ENCODE assay signal across 1 cellular context in the genomic region with DNA sequence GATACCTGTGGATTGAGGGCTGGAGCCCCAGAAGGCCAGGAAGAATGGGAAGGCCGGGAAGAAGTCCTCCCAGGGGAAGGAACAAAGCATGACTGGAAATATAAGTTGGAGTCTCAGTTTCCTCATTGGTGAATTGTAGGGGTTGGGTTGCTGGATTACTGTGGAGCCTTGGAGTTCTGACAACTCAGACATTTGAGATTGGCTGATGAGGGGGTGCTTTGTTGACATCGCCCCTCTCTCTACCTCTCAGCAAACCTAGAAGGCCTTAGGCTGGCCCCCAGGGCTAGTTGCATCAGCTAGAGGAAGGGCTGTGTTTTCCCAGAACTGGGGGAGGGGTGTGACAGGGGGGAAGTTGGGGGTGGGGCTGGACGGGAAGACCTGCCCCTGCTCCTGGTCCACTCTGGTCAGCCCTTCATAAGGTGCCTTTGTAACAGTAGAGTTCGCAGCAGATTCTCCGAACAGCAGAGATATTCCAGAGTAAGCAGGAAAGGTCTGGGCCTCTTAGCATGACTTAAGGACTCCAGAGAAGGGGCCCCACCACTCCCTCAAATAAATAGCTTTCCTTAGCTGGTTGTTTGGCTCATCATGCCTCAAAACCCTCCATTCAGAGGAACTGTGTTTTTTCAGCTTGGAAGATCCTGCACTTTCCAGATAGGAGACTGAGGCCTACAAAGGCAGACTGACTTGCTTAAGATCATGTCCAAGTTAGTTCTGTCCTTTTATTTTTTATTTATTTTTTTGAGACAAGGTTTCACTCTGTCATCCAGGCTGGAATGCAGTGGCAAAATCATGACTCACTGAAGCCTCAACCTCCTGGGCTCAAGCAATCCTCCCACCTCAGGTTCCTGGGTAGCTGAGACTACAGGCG.
A peak's percentile ranks its signal among the peaks of the same experiment; 100 is the strongest.
TF ChIP-seq lines count a peak whose summit lies in the region.

No MANE protein-coding gene starts in this region.

TF ChIP-seq in HepG2, 621 proteins besides CTCF, POLR2A, EP300 and RAD21 (continued from another document and continues in another):
- TF ChIP-seq, protein P1, sequence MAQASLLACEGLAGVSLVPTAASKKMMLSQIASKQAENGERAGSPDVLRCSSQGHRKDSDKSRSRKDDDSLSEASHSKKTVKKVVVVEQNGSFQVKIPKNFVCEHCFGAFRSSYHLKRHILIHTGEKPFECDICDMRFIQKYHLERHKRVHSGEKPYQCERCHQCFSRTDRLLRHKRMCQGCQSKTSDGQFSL (CRISPR knock-in tag; IDR thresholded peaks at IDR 0.05): no peak
- TF ChIP-seq MTF2 (CRISPR knock-in tag; IDR thresholded peaks at IDR 0.05; ENCODE audit: borderline replicate concordance) (no peak), RFX3 (CRISPR knock-in tag; IDR thresholded peaks at IDR 0.05) (no peak), FOXJ3 (CRISPR knock-in tag; IDR thresholded peaks at IDR 0.05; ENCODE audit: borderline replicate concordance) (no peak), ZEB1 (IDR thresholded peaks at IDR 0.05; ENCODE audit: insufficient replicate concordance, low read depth) (no peak), KLF12 (CRISPR knock-in tag; IDR thresholded peaks at IDR 0.05; ENCODE audit: borderline replicate concordance) (no peak), PLRG1 (conservative IDR thresholded peaks at IDR 0.05) (no peak), ZNF788 (CRISPR knock-in tag; IDR thresholded peaks at IDR 0.05; ENCODE audit: borderline replicate concordance) (no peak), TRIM24 (CRISPR knock-in tag; IDR thresholded peaks at IDR 0.05) (no peak), YEATS2 (CRISPR knock-in tag; IDR thresholded peaks at IDR 0.05; ENCODE audit: borderline replicate concordance) (peak; percentile 4; the same call in 1 of the 2 replicates), ZSCAN9 (CRISPR knock-in tag; IDR thresholded peaks at IDR 0.05; ENCODE audit: borderline replicate concordance) (no peak), RARG (CRISPR knock-in tag; IDR thresholded peaks at IDR 0.05; ENCODE audit: low read depth) (no peak), SMAD3 (CRISPR knock-in tag; IDR thresholded peaks at IDR 0.05) (0 out of 2 replicates have a peak, but pooled peaks have one; percentile 25), SAP130 (CRISPR knock-in tag; IDR thresholded peaks at IDR 0.05; ENCODE audit: low read depth) (0 out of 2 replicates have a peak, but pooled peaks have one; percentile 42), IRX3 (CRISPR knock-in tag; IDR thresholded peaks at IDR 0.05; ENCODE audit: borderline replicate concordance, low read depth) (no peak), ADNP (CRISPR knock-in tag; IDR thresholded peaks at IDR 0.05) (no peak), SP5 (CRISPR knock-in tag; IDR thresholded peaks at IDR 0.05; ENCODE audit: borderline replicate concordance, low read depth) (no peak; the same call in 1 of the 2 replicates), ZFP36L2 (CRISPR knock-in tag; IDR thresholded peaks at IDR 0.05) (no peak), AHR (CRISPR knock-in tag; IDR thresholded peaks at IDR 0.05) (no peak), TP53 (CRISPR knock-in tag; conservative IDR thresholded peaks at IDR 0.05) (no peak), MED1 (CRISPR knock-in tag; IDR thresholded peaks at IDR 0.05) (peak; percentile 46), SIX1 (CRISPR knock-in tag; IDR thresholded peaks at IDR 0.05; ENCODE audit: borderline replicate concordance) (no peak), GABPB1 (CRISPR knock-in tag; IDR thresholded peaks at IDR 0.05) (no peak; the same call in none of the 2 replicates), RBAK (CRISPR knock-in tag; IDR thresholded peaks at IDR 0.05) (no peak), ZKSCAN1 (IDR thresholded peaks at IDR 0.05; ENCODE audit: low read length) (no peak), HCFC1 (IDR thresholded peaks at IDR 0.05; ENCODE audit: low read depth, low read length) (no peak), ZNF20 (CRISPR knock-in tag; IDR thresholded peaks at IDR 0.05) (no peak), ZNF891 (CRISPR knock-in tag; IDR thresholded peaks at IDR 0.05) (no peak), ZSCAN21 (CRISPR knock-in tag; IDR thresholded peaks at IDR 0.05; ENCODE audit: borderline replicate concordance) (no peak), SAFB2 (CRISPR knock-in tag; IDR thresholded peaks at IDR 0.05; ENCODE audit: borderline replicate concordance, low read depth) (no peak), ZNF17 (CRISPR knock-in tag; IDR thresholded peaks at IDR 0.05) (no peak), CHD4 (IDR thresholded peaks at IDR 0.05; ENCODE audit: borderline replicate concordance, low read length) (no peak), SOX13 (IDR thresholded peaks at IDR 0.05) (no peak), SOX13 (CRISPR knock-in tag; conservative IDR thresholded peaks at IDR 0.05 in 1 of 2, IDR thresholded peaks at IDR 0.05 in 1 of 2) (peak in 1 of 2 experiments; percentile 66; a peak in 2 of 4 replicates), TGIF2 (CRISPR knock-in tag; IDR thresholded peaks at IDR 0.05) (peak; percentile 67), ONECUT2 (CRISPR knock-in tag; IDR thresholded peaks at IDR 0.05) (no peak), ZFYVE20 (CRISPR knock-in tag; IDR thresholded peaks at IDR 0.05; ENCODE audit: borderline replicate concordance, low read depth) (no peak), SIX4 (CRISPR knock-in tag; IDR thresholded peaks at IDR 0.05) (no peak), ZZZ3 (CRISPR knock-in tag; IDR thresholded peaks at IDR 0.05; ENCODE audit: borderline replicate concordance) (no peak), ZSCAN25 (CRISPR knock-in tag; IDR thresholded peaks at IDR 0.05) (no peak), ZNF841 (CRISPR knock-in tag; IDR thresholded peaks at IDR 0.05; ENCODE audit: borderline replicate concordance) (no peak), TAF1 (CRISPR knock-in tag; IDR thresholded peaks at IDR 0.05) (peak; percentile 45; the same call in 1 of the 2 replicates)
- TF ChIP-seq, protein P2, sequence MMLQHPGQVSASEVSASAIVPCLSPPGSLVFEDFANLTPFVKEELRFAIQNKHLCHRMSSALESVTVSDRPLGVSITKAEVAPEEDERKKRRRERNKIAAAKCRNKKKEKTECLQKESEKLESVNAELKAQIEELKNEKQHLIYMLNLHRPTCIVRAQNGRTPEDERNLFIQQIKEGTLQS (CRISPR knock-in tag; IDR thresholded peaks at IDR 0.05): 0 out of 2 replicates have a peak, but pooled peaks have one; percentile 49
- TF ChIP-seq, protein P3, sequence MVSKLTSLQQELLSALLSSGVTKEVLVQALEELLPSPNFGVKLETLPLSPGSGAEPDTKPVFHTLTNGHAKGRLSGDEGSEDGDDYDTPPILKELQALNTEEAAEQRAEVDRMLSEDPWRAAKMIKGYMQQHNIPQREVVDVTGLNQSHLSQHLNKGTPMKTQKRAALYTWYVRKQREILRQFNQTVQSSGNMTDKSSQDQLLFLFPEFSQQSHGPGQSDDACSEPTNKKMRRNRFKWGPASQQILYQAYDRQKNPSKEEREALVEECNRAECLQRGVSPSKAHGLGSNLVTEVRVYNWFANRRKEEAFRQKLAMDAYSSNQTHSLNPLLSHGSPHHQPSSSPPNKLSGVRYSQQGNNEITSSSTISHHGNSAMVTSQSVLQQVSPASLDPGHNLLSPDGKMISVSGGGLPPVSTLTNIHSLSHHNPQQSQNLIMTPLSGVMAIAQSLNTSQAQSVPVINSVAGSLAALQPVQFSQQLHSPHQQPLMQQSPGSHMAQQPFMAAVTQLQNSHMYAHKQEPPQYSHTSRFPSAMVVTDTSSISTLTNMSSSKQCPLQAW (CRISPR knock-in tag; IDR thresholded peaks at IDR 0.05): 0 out of 2 replicates have a peak, but pooled peaks have one; percentile 22
- TF ChIP-seq, protein P4, sequence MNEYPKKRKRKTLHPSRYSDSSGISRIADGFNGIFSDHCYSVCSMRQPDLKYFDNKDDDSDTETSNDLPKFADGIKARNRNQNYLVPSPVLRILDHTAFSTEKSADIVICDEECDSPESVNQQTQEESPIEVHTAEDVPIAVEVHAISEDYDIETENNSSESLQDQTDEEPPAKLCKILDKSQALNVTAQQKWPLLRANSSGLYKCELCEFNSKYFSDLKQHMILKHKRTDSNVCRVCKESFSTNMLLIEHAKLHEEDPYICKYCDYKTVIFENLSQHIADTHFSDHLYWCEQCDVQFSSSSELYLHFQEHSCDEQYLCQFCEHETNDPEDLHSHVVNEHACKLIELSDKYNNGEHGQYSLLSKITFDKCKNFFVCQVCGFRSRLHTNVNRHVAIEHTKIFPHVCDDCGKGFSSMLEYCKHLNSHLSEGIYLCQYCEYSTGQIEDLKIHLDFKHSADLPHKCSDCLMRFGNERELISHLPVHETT (CRISPR knock-in tag; conservative IDR thresholded peaks at IDR 0.05): no peak
- TF ChIP-seq, protein P5, sequence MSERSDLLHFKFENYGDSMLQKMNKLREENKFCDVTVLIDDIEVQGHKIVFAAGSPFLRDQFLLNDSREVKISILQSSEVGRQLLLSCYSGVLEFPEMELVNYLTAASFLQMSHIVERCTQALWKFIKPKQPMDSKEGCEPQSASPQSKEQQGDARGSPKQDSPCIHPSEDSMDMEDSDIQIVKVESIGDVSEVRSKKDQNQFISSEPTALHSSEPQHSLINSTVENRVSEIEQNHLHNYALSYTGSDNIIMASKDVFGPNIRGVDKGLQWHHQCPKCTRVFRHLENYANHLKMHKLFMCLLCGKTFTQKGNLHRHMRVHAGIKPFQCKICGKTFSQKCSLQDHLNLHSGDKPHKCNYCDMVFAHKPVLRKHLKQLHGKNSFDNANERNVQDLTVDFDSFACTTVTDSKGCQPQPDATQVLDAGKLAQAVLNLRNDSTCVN (CRISPR knock-in tag; IDR thresholded peaks at IDR 0.05; ENCODE audit: borderline replicate concordance): 0 out of 2 replicates have a peak, but pooled peaks have one; percentile 22
- TF ChIP-seq, protein P6, sequence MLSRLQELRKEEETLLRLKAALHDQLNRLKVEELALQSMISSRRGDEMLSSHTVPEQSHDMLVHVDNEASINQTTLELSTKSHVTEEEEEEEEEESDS (CRISPR knock-in tag; IDR thresholded peaks at IDR 0.05; ENCODE audit: borderline replicate concordance): no peak
- TF ChIP-seq, protein P7, sequence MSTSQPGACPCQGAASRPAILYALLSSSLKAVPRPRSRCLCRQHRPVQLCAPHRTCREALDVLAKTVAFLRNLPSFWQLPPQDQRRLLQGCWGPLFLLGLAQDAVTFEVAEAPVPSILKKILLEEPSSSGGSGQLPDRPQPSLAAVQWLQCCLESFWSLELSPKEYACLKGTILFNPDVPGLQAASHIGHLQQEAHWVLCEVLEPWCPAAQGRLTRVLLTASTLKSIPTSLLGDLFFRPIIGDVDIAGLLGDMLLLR (CRISPR knock-in tag; IDR thresholded peaks at IDR 0.05): no peak
- TF ChIP-seq, protein P8, sequence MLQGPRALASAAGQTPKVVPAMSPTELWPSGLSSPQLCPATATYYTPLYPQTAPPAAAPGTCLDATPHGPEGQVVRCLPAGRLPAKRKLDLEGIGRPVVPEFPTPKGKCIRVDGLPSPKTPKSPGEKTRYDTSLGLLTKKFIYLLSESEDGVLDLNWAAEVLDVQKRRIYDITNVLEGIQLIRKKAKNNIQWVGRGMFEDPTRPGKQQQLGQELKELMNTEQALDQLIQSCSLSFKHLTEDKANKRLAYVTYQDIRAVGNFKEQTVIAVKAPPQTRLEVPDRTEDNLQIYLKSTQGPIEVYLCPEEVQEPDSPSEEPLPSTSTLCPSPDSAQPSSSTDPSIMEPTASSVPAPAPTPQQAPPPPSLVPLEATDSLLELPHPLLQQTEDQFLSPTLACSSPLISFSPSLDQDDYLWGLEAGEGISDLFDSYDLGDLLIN (CRISPR knock-in tag; IDR thresholded peaks at IDR 0.05; ENCODE audit: borderline replicate concordance): no peak
- TF ChIP-seq, protein P9, sequence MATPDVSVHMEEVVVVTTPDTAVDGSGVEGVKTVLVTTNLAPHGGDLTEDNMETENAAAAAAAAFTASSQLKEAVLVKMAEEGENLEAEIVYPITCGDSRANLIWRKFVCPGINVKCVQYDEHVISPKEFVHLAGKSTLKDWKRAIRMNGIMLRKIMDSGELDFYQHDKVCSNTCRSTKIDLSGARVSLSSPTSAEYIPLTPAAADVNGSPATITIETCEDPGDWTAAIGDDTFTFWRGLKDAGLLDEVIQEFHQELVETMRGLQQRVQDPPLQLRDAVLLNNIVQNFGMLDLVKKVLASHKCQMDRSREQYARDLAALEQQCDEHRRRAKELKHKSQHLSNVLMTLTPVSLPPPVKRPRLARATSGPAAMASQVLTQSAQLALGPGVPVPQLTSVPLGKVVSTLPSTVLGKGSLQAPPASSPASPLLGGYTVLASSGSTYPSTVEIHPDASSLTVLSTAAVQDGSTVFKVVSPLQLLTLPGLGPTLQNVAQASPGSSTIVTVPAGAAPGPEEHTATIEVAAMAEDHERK (CRISPR knock-in tag; IDR thresholded peaks at IDR 0.05; ENCODE audit: low read depth): no peak
- TF ChIP-seq, protein P10, sequence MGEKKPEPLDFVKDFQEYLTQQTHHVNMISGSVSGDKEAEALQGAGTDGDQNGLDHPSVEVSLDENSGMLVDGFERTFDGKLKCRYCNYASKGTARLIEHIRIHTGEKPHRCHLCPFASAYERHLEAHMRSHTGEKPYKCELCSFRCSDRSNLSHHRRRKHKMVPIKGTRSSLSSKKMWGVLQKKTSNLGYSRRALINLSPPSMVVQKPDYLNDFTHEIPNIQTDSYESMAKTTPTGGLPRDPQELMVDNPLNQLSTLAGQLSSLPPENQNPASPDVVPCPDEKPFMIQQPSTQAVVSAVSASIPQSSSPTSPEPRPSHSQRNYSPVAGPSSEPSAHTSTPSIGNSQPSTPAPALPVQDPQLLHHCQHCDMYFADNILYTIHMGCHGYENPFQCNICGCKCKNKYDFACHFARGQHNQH (CRISPR knock-in tag; IDR thresholded peaks at IDR 0.05): peak; percentile 46; the same call in 1 of the 2 replicates
- TF ChIP-seq, protein P11, sequence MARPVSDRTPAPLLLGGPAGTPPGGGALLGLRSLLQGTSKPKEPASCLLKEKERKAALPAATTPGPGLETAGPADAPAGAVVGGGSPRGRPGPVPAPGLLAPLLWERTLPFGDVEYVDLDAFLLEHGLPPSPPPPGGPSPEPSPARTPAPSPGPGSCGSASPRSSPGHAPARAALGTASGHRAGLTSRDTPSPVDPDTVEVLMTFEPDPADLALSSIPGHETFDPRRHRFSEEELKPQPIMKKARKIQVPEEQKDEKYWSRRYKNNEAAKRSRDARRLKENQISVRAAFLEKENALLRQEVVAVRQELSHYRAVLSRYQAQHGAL (CRISPR knock-in tag; IDR thresholded peaks at IDR 0.05; ENCODE audit: not compliant biosample characterization): no peak
- TF ChIP-seq, protein P12, sequence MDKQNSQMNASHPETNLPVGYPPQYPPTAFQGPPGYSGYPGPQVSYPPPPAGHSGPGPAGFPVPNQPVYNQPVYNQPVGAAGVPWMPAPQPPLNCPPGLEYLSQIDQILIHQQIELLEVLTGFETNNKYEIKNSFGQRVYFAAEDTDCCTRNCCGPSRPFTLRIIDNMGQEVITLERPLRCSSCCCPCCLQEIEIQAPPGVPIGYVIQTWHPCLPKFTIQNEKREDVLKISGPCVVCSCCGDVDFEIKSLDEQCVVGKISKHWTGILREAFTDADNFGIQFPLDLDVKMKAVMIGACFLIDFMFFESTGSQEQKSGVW (CRISPR knock-in tag; IDR thresholded peaks at IDR 0.05; ENCODE audit: borderline replicate concordance): no peak
